ENCODE assay signal across 25 cellular contexts in the genomic region with DNA sequence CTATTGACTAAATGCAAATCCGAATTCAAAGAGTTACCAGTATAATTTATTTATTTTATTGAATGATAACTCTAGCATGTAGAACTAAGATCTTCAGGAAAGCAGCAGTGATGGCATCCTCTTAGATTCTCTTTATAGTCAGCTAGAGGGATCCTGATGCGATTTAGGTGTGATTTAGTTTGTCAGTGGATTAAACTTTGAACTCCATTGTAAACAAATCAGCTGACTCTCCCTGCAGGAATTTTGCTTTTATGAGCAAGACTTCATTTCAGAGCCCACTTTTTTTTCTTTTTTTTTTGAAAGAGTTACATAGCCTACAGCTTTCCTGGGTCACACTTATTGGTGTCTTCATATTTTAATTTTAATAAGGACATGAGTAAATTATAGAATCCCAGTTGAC.
"Had no signal": no experiment of that assay in that cellular context is flagged by ENCODE, and none has a peak within 500 bp of the region (broad histone marks: within the 10 kb centered on the region; RNA-seq: fewer than 3 reads in every experiment).

No MANE protein-coding gene starts in this region.

- ATAC-seq: left lobe of liver; naive thymus-derived CD8-positive, alpha-beta T cell; psoas muscle; sciatic nerve; stimulated activated effector memory CD8-positive, alpha-beta T cell treated with anti-CD3 and anti-CD28 coated beads, Interleukin-12 subunit alpha, Interleukin-12 subunit beta, amount 100 ng/mL, for 72 hours had no signal

- H3K4me1 ChIP-seq: colonic mucosa, psoas muscle, stomach, thyroid gland, vagina had no signal

- H3K27ac ChIP-seq: colonic mucosa, psoas muscle, stomach, thyroid gland, vagina had no signal

- H3K36me3 ChIP-seq: colonic mucosa, stomach, thyroid gland, vagina had no signal

- H3K4me3 ChIP-seq: colonic mucosa, lung, psoas muscle, smooth muscle cell, stomach, thyroid gland, vagina had no signal

- H3K27me3 ChIP-seq: colonic mucosa, stomach, thyroid gland, vagina had no signal

- H3K4me2 ChIP-seq: smooth muscle cell had no signal

- DNase-seq: colonic mucosa; effector memory CD4-positive, alpha-beta T cell; hypothalamus; immature natural killer cell; islet precursor cell; mesendoderm; midbrain; naive thymus-derived CD8-positive, alpha-beta T cell; nephron progenitor cell; nucleus accumbens; psoas muscle; retina; stimulated activated CD4-positive, alpha-beta T cell treated with anti-CD3 and anti-CD28 coated beads, Interleukin-12 subunit alpha, Interleukin-12 subunit beta, amount 100 ng/mL, for 4 hours; stimulated activated CD4-positive, alpha-beta T cell treated with anti-CD3 and anti-CD28 coated beads, Interleukin-1b, Interleukin-23, amount 100 ng/mL, for 48 hours; stimulated activated CD4-positive, alpha-beta T cell treated with anti-CD3 and anti-CD28 coated beads, Interleukin-4, amount 100 ng/mL, for 24 hours; stimulated activated naive CD4-positive, alpha-beta T cell treated with Interleukin-2 at 50 U/mL for 16 hours; stomach; thyroid gland; trophoblast cell had no signal

- H3K9me3 ChIP-seq: colonic mucosa, psoas muscle, stomach, thyroid gland, vagina had no signal
